ENCODE assay signal across 24 cellular contexts in genomic region chr17:72575542-72576233, GRCh38.
DNase-seq lines count a peak whose midpoint lies in the region; ATAC-seq, FAIRE-seq and TF ChIP-seq lines count a peak whose summit lies in the region.
"Had no signal": no experiment of that assay in that cellular context is flagged by ENCODE, and none has a peak within 500 bp of the region (broad histone marks: within the 10 kb centered on the region; RNA-seq: fewer than 3 reads in every experiment).

No MANE protein-coding gene starts in this region.

- no peak for TF ChIP-seq CTCF in HepG2 (CRISPR knock-in tag; IDR thresholded peaks at IDR 0.05)
- TF ChIP-seq CTCF in right lobe of liver (IDR thresholded peaks at IDR 0.05), result no peak
- no peak for TF ChIP-seq CTCF in astrocyte (IDR thresholded peaks at IDR 0.05; ENCODE audit: insufficient read depth, low read depth, low read length)
- TF ChIP-seq CTCF in tibial artery (IDR thresholded peaks at IDR 0.05), result no peak
- no peak for TF ChIP-seq CTCF in spleen (IDR thresholded peaks at IDR 0.05 in 8 of 11, conservative IDR thresholded peaks at IDR 0.05 in 3 of 11)

- no peaks in the 10 kb centered on the region for H3K27me3 Mint-ChIP-seq in astrocyte (ENCODE audit: low read depth, unreplicated experiment)

- in situ Hi-C loops in HepG2 (cut with HindIII; ENCODE audit: extremely low pct_ligation_motif_present, low pct_unique_long_range_greater_than_20kb), result loop anchor here (10.0 kb wide), 1 partner anchor 619 kb away; the partner anchor contains the start of gene COG1

- DNase-seq in HepG2 (ENCODE audit: low spot score) (peak; percentile 72), right lobe of liver (no peak), astrocyte (ENCODE audit: low read depth) (no peak), left kidney (ENCODE audit: low read depth, low spot score) (peak; percentile 41), urothelium cell line (ENCODE audit: low spot score) (no peak), NCI-H1694 (lab: John Stamatoyannopoulos, UW) (no peak), tibial artery (no peak), spleen (no peak)
- DNase-seq: activated CD4-positive, alpha-beta T cell treated with anti-CD3 and anti-CD28 coated beads, Interleukin-2, amount 50 U/mL, for 48 hours; activated naive CD4-positive, alpha-beta T cell; heart right ventricle; mammary epithelial cell; MV-4-11; NCI-H2081; SIG-M5; stimulated activated CD4-positive, alpha-beta T cell treated with anti-CD3 and anti-CD28 coated beads, Interleukin-4, amount 100 ng/mL, for 4 hours had no signal

- peak overlapping the region; percentile 62 for H3K9ac ChIP-seq in HepG2 (ENCODE audit: insufficient read depth, low read depth, low read length)
- H3K9ac ChIP-seq in astrocyte (ENCODE audit: low read length), result no peak overlapping the region

- H2AFZ ChIP-seq in HepG2 (ENCODE audit: low read length) (no peak overlapping the region), astrocyte (ENCODE audit: low read depth, low read length) (no peak overlapping the region)

- H4K20me1 ChIP-seq in HepG2 (ENCODE audit: insufficient read depth, low read length) (no peaks in the 10 kb centered on the region; the same call in 1 of the 2 replicates), astrocyte (ENCODE audit: insufficient read depth, low read length) (peaks cover 100% of the 10 kb centered on the region)

- H3K36me3 ChIP-seq in HepG2 (replicated peaks in 1 of 2; ENCODE audit: control insufficient read depth in 1 of 2, insufficient read depth in 2 of 2, low read length in 2 of 2) (no peaks in the 10 kb centered on the region; a peak in 1 of 5 replicates), right lobe of liver (no peaks in the 10 kb centered on the region), astrocyte (ENCODE audit: insufficient read depth, low read length) (no peaks in the 10 kb centered on the region), tibial artery (no peaks in the 10 kb centered on the region), spleen (no peaks in the 10 kb centered on the region)
- H3K36me3 ChIP-seq: heart right ventricle had no signal

- H3K4me2 ChIP-seq in HepG2 (ENCODE audit: low read depth, low read length) (peak overlapping the region; percentile 68), astrocyte (ENCODE audit: low read length) (peak overlapping the region; percentile 56)

- TF ChIP-seq RAD21 in HepG2 (CRISPR knock-in tag; IDR thresholded peaks at IDR 0.05), result no peak

- TF ChIP-seq POLR2A in HepG2 (IDR thresholded peaks at IDR 0.05; ENCODE audit: insufficient read depth in 1 of 2, low read depth in 2 of 2, low read length in 2 of 2), result no peak
- no peak for TF ChIP-seq POLR2A in right lobe of liver (IDR thresholded peaks at IDR 0.05)
- TF ChIP-seq POLR2A in spleen (IDR thresholded peaks at IDR 0.05), result no peak

- CTCF ChIA-PET in HepG2 (lab: Yijun Ruan, JAX; ENCODE audit: low intra/inter-chr PET ratio, low total read pairs), result no interaction called here

- H3K27ac Mint-ChIP-seq in astrocyte (ENCODE audit: unreplicated experiment), result no peak overlapping the region
- H3K27ac Mint-ChIP-seq: natural killer cell treated with Interleukin-12 subunit alpha and Interleukin-12 subunit beta and Interleukin-15 and Interleukin-18, amount 100 ng/mL, for 72 hours; T-helper 1 cell treated with Interleukin-12 subunit alpha and Interleukin-12 subunit beta and Interleukin-4 antibody, amounts not matched to agents 30 μg/mL and 1 μg/mL, for 36 hours had no signal

- TF ChIP-seq EP300 in HepG2 (IDR thresholded peaks at IDR 0.05; ENCODE audit: low read depth in 2 of 2, low read length in 2 of 2) (peak in 1 of 2 experiments; percentile 38; a peak in 1 of 4 replicates), HepG2 (CRISPR knock-in tag; IDR thresholded peaks at IDR 0.05; ENCODE audit: borderline replicate concordance) (no peak)

- ATAC-seq in HepG2, result peak; percentile 6
- ATAC-seq in right lobe of liver, result no peak
- ATAC-seq: K562; natural killer cell treated with Interleukin-12 subunit alpha and Interleukin-12 subunit beta and Interleukin-15 and Interleukin-18, amount 100 ng/mL, for 72 hours had no signal

- POLR2A ChIA-PET in HepG2 (lab: Yijun Ruan, JAX), result interaction anchor here (0.9 to 1.7 kb wide), 2 partner anchors 13 to 16 kb away, joined by 3 to 16 read pairs; no protein-coding TSS in a partner anchor

- intact Hi-C loops in HepG2 (cut with micrococcal nuclease; ENCODE audit: unreplicated experiment), result no loop called here
- intact Hi-C loops in right lobe of liver (cut with DNase I), result no loop called here
- intact Hi-C loops in tibial artery (cut with DNase I; ENCODE audit: low total_unique reads), result no loop called here
- intact Hi-C loops in spleen (cut with DNase I; ENCODE audit: low total_unique reads), result no loop called here

- no peak overlapping the region for H3K4me3 Mint-ChIP-seq in astrocyte (ENCODE audit: unreplicated experiment)
- H3K4me3 Mint-ChIP-seq: natural killer cell treated with Interleukin-12 subunit alpha and Interleukin-12 subunit beta and Interleukin-15 and Interleukin-18, amount 100 ng/mL, for 72 hours; T-helper 1 cell treated with Interleukin-12 subunit alpha and Interleukin-12 subunit beta and Interleukin-4 antibody, amounts not matched to agents 30 μg/mL and 1 μg/mL, for 36 hours had no signal

- H3K79me2 ChIP-seq in HepG2 (ENCODE audit: insufficient read depth, low read length) (peaks cover 94% of the 10 kb centered on the region), astrocyte (ENCODE audit: insufficient read depth, low read length) (peaks cover 96% of the 10 kb centered on the region)

- H3K9me3 Mint-ChIP-seq in astrocyte (ENCODE audit: unreplicated experiment), result no peaks in the 10 kb centered on the region
- H3K9me3 Mint-ChIP-seq: natural killer cell treated with Interleukin-12 subunit alpha and Interleukin-12 subunit beta and Interleukin-15 and Interleukin-18, amount 100 ng/mL, for 72 hours; T-helper 1 cell treated with Interleukin-12 subunit alpha and Interleukin-12 subunit beta and Interleukin-4 antibody, amounts not matched to agents 30 μg/mL and 1 μg/mL, for 36 hours had no signal

- 33% methylated on average over 7 of the region's 8 CpGs for WGBS in HepG2 (ENCODE audit: low lambda C conversion rate)
- WGBS in right lobe of liver (ENCODE audit: insufficient coverage, low coverage, low lambda C conversion rate, missing lambda C conversion rate), result 54% methylated on average over 7 of the region's 8 CpGs
- WGBS in spleen, 5 donors, result 63 to 77% (median 76%) methylated on average over 7 to 8 of the region's 8 CpGs

- H3K9me3 ChIP-seq in HepG2 (ENCODE audit: low read length), result no peaks in the 10 kb centered on the region
- no peaks in the 10 kb centered on the region for H3K9me3 ChIP-seq in right lobe of liver
- H3K9me3 ChIP-seq in astrocyte (ENCODE audit: insufficient read depth, low read depth, low read length), result no peaks in the 10 kb centered on the region
- H3K9me3 ChIP-seq in tibial artery, result no peaks in the 10 kb centered on the region
- H3K9me3 ChIP-seq in spleen, result no peaks in the 10 kb centered on the region
- H3K9me3 ChIP-seq: heart right ventricle had no signal

- H3K4me3 ChIP-seq in HepG2 (replicated peaks in 1 of 3; ENCODE audit: insufficient read depth in 1 of 3, low read depth in 2 of 3, low read length in 3 of 3) (peak overlapping the region in 1 of 3 experiments; percentile 22; a peak in 2 of 6 replicates), right lobe of liver (no peak overlapping the region), astrocyte (ENCODE audit: insufficient read depth, low read depth, low read length) (no peak overlapping the region), tibial artery (no peak overlapping the region), spleen (no peak overlapping the region)
- H3K4me3 ChIP-seq: heart right ventricle, K562 had no signal

- H3K4me1 ChIP-seq in HepG2 (ENCODE audit: insufficient read depth, low read length), result peaks cover 100% of the 10 kb centered on the region
- no peaks in the 10 kb centered on the region for H3K4me1 ChIP-seq in right lobe of liver
- H3K4me1 ChIP-seq in astrocyte (ENCODE audit: insufficient read depth, low read length), result peaks cover 17% of the 10 kb centered on the region
- H3K4me1 ChIP-seq in tibial artery, result no peaks in the 10 kb centered on the region
- H3K4me1 ChIP-seq in spleen, result no peaks in the 10 kb centered on the region
- H3K4me1 ChIP-seq: heart right ventricle had no signal

- FAIRE-seq in HepG2 (lab: Jason Lieb, UNC), result peak; percentile 66
- no peak for FAIRE-seq in astrocyte (lab: Jason Lieb, UNC)
- peak; percentile 85 for FAIRE-seq in urothelium cell line (lab: Jason Lieb, UNC)
- FAIRE-seq: A204.1, GM12891, K562 had no signal

- H3K27me3 ChIP-seq in HepG2 (ENCODE audit: control insufficient read depth in 1 of 2, insufficient read depth in 2 of 2, low read length in 2 of 2), result no peaks in the 10 kb centered on the region
- H3K27me3 ChIP-seq in right lobe of liver, result no peaks in the 10 kb centered on the region
- H3K27me3 ChIP-seq in astrocyte (ENCODE audit: insufficient read depth, low read length), result no peaks in the 10 kb centered on the region
- peaks cover 0 to 44% of the 10 kb centered on the region in 2 donors for H3K27me3 ChIP-seq in tibial artery
- H3K27me3 ChIP-seq in spleen (replicated peaks in 1 of 7), result peaks cover 0 to 37% (median 0%) of the 10 kb centered on the region in 7 donors

- H3K27ac ChIP-seq in HepG2 (ENCODE audit: extremely low read length, insufficient read depth, low read length), result peak overlapping the region; percentile 49
- no peak overlapping the region for H3K27ac ChIP-seq in right lobe of liver
- no peak overlapping the region for H3K27ac ChIP-seq in astrocyte (ENCODE audit: low read depth, low read length)
- H3K27ac ChIP-seq in tibial artery, result no peak overlapping the region
- no peak overlapping the region for H3K27ac ChIP-seq in spleen
- H3K27ac ChIP-seq: C4-2B, heart right ventricle, HL-60, VCaP had no signal

- peaks cover 45% of the 10 kb centered on the region for H3K4me1 Mint-ChIP-seq in astrocyte (ENCODE audit: low read depth, unreplicated experiment)

- no TSS peak for BruUV-seq in HepG2 (replicated peaks; lab: Mats Ljungman, UMichigan)

- H3K36me3 Mint-ChIP-seq in astrocyte (ENCODE audit: low read depth, unreplicated experiment), result peaks cover 13% of the 10 kb centered on the region
- H3K36me3 Mint-ChIP-seq: natural killer cell treated with Interleukin-12 subunit alpha and Interleukin-12 subunit beta and Interleukin-15 and Interleukin-18, amount 100 ng/mL, for 72 hours had no signal

Comparison
In these comparisons a context has a peak if more than half of its experiments do, and no peak if none do; other contexts are left out.
1. DNase-seq: peak in HepG2 (single experiment) and left kidney (single experiment); none in right lobe of liver (0 of 3), astrocyte (single experiment), urothelium cell line (single experiment), NCI-H1694 (single experiment), tibial artery (0 of 2) and spleen (single experiment).